In genomic region chr17:64533784-64534183, GRCh38 we compare ENCODE assay signal across 1 cellular context.
A peak's percentile ranks its signal among the peaks of the same experiment; 100 is the strongest.
TF ChIP-seq lines count a peak whose summit lies in the region.

No MANE protein-coding gene starts in this region.

TF ChIP-seq in HepG2, 621 proteins besides CTCF, POLR2A, EP300 and RAD21:
- TF ChIP-seq, protein P1, sequence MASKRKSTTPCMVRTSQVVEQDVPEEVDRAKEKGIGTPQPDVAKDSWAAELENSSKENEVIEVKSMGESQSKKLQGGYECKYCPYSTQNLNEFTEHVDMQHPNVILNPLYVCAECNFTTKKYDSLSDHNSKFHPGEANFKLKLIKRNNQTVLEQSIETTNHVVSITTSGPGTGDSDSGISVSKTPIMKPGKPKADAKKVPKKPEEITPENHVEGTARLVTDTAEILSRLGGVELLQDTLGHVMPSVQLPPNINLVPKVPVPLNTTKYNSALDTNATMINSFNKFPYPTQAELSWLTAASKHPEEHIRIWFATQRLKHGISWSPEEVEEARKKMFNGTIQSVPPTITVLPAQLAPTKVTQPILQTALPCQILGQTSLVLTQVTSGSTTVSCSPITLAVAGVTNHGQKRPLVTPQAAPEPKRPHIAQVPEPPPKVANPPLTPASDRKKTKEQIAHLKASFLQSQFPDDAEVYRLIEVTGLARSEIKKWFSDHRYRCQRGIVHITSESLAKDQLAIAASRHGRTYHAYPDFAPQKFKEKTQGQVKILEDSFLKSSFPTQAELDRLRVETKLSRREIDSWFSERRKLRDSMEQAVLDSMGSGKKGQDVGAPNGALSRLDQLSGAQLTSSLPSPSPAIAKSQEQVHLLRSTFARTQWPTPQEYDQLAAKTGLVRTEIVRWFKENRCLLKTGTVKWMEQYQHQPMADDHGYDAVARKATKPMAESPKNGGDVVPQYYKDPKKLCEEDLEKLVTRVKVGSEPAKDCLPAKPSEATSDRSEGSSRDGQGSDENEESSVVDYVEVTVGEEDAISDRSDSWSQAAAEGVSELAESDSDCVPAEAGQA (IDR thresholded peaks at IDR 0.05; ENCODE audit: low read depth), result no peak
- TF ChIP-seq, protein P1 (CRISPR knock-in tag; IDR thresholded peaks at IDR 0.05; ENCODE audit: borderline replicate concordance), result no peak
- TF ChIP-seq FOSL2 (CRISPR knock-in tag; IDR thresholded peaks at IDR 0.05) (no peak), ZNF441 (CRISPR knock-in tag; IDR thresholded peaks at IDR 0.05; ENCODE audit: borderline replicate concordance) (no peak), AGO2 (optimal IDR thresholded peaks at IDR 0.05; ENCODE audit: low read depth, low read length) (peak; percentile 8), ZNF75D (CRISPR knock-in tag; IDR thresholded peaks at IDR 0.05; ENCODE audit: borderline replicate concordance) (no peak), KLF16 (CRISPR knock-in tag; IDR thresholded peaks at IDR 0.05) (no peak)
